Comparison of ENCODE assay signal across 32 cellular contexts in the genomic region with DNA sequence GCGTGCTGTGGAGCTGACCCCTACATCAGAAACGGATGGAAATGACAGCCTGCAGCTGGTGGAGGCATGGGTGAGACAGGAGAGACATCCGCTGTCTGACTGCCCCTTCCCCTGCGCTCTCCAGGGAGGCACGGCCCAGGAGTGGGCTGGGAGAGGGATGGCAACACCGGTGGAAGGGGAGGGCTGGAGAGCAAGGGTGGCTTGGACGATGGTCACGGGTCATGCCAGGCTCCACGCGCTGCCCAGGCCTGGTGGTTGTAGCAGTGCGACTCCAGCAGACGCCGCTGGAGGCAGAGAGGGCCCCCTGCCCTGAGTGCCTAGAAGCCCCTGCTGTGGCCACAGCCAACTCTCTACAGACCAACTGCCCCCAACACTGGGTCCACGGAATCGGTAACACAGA. TPM values are rescaled to one million over a fixed set of nuclear protein-coding genes. Genes with fewer than 3 reads are reported as not detected.
"Had no signal": no experiment of that assay in that cellular context is flagged by ENCODE, and none has a peak within 500 bp of the region (broad histone marks: within the 10 kb centered on the region; RNA-seq: fewer than 3 reads in every experiment).

No MANE protein-coding gene starts in this region.

- H3K27ac Mint-ChIP-seq: mesothelial cell of epicardium; naive B cell; natural killer cell treated with Interleukin-12 subunit alpha and Interleukin-12 subunit beta and Interleukin-15 and Interleukin-18, amount 100 ng/mL, for 72 hours; stimulated activated memory B cell treated with anti-CD40 and anti-IgM and Interleukin-4, amounts not matched to agents 10 μg/mL and 1 μg/mL and 100 μg/mL, for 72 hours; stimulated activated naive CD8-positive, alpha-beta T cell treated with anti-CD3 and anti-CD28 coated beads, Interleukin-15, Interleukin-2, amounts not matched to agents 100 ng/mL and 50 ng/mL, for 24 hours had no signal

- H3K4me1 Mint-ChIP-seq: mesothelial cell of epicardium, neural crest cell had no signal

- H3K4me2 ChIP-seq: hepatocyte had no signal

- H3K36me3 ChIP-seq: uterus had no signal

- H3K27me3 ChIP-seq: gastrocnemius medialis, heart left ventricle, hepatocyte, right atrium auricular region, sigmoid colon, suprapubic skin, transverse colon, upper lobe of right lung, uterus had no signal

- H3K9me3 ChIP-seq: gastrocnemius medialis, heart left ventricle, mucosa of descending colon, prostate gland, right atrium auricular region, sigmoid colon, suprapubic skin, transverse colon, upper lobe of right lung, uterus had no signal

- H3K4me3 Mint-ChIP-seq: effector memory CD8-positive, alpha-beta T cell; mesothelial cell of epicardium; natural killer cell treated with Interleukin-12 subunit alpha and Interleukin-12 subunit beta and Interleukin-15 and Interleukin-18, amount 100 ng/mL, for 72 hours; neural crest cell; stimulated activated memory B cell treated with anti-CD40 and anti-IgM and Interleukin-4, amounts not matched to agents 10 μg/mL and 1 μg/mL and 100 μg/mL, for 72 hours; stimulated activated naive CD8-positive, alpha-beta T cell treated with anti-CD3 and anti-CD28 coated beads, Interleukin-15, Interleukin-2, amounts not matched to agents 100 ng/mL and 50 ng/mL, for 24 hours had no signal

- H3K9me3 Mint-ChIP-seq: mesothelial cell of epicardium; stimulated activated naive CD8-positive, alpha-beta T cell treated with anti-CD3 and anti-CD28 coated beads, Interleukin-15, Interleukin-2, amounts not matched to agents 100 ng/mL and 50 ng/mL, for 24 hours had no signal

- DNase-seq: cortex of kidney; effector memory CD8-positive, alpha-beta T cell; foreskin fibroblast; gastrocnemius medialis; heart left ventricle; kidney; mesenchymal stem cell; mucosa of descending colon; naive B cell; sigmoid colon; stimulated activated CD4-positive, alpha-beta T cell treated with anti-CD3 and anti-CD28 coated beads, Interleukin-2, amount 100 ng/mL, for 24 hours; stimulated activated CD4-positive, alpha-beta T cell treated with anti-CD3 and anti-CD28 coated beads, Interleukin-4, amount 100 ng/mL, for 24 hours; transverse colon; upper lobe of right lung; uterus had no signal

- H3K4me3 ChIP-seq: gastrocnemius medialis, heart left ventricle, hepatocyte, lung, mucosa of descending colon, prostate gland, right atrium auricular region, sigmoid colon, suprapubic skin, transverse colon, upper lobe of right lung, uterus had no signal

- H2AFZ ChIP-seq: hepatocyte, parathyroid adenoma had no signal

- H3K27ac ChIP-seq: epithelial cell of prostate, gastrocnemius medialis, heart left ventricle, hepatocyte, parathyroid adenoma, prostate gland, right atrium auricular region, sigmoid colon, suprapubic skin, transverse colon, upper lobe of right lung, uterus had no signal

- H3K9ac ChIP-seq: parathyroid adenoma had no signal

- H3K4me1 ChIP-seq: gastrocnemius medialis, heart left ventricle, parathyroid adenoma, prostate gland, right atrium auricular region, sigmoid colon, suprapubic skin, transverse colon, upper lobe of right lung, uterus had no signal

- H3K27me3 Mint-ChIP-seq: effector memory CD8-positive, alpha-beta T cell; naive B cell; natural killer cell treated with Interleukin-12 subunit alpha and Interleukin-12 subunit beta and Interleukin-15 and Interleukin-18, amount 100 ng/mL, for 72 hours; stimulated activated memory B cell treated with anti-CD40 and anti-IgM and Interleukin-4, amounts not matched to agents 10 μg/mL and 1 μg/mL and 100 μg/mL, for 72 hours; stimulated activated naive CD8-positive, alpha-beta T cell treated with anti-CD3 and anti-CD28 coated beads, Interleukin-15, Interleukin-2, amounts not matched to agents 100 ng/mL and 50 ng/mL, for 24 hours had no signal

- ATAC-seq: effector memory CD8-positive, alpha-beta T cell; esophagus mucosa; gastrocnemius medialis; heart left ventricle; left lobe of liver; mucosa of descending colon; natural killer cell treated with Interleukin-12 subunit alpha and Interleukin-12 subunit beta and Interleukin-15 and Interleukin-18, amount 100 ng/mL, for 72 hours; stimulated activated memory B cell treated with anti-CD40 and anti-IgM and Interleukin-4, amounts not matched to agents 10 μg/mL and 1 μg/mL and 100 μg/mL, for 72 hours; upper lobe of right lung had no signal

RNA-seq across cellular contexts. Expression of gene CPLX1, which starts 58.3 kb away (rescaled TPM):
- total RNA-seq: glomerular endothelial cell; natural killer cell treated with Interleukin-12 subunit alpha and Interleukin-12 subunit beta and Interleukin-15 and Interleukin-18, amount 100 ng/mL, for 72 hours; osteoblast; skeletal muscle tissue had no signal
